In genomic region chr2:583666-584065, GRCh38 we compare ENCODE assay signal across 13 cellular contexts.
"Had no signal": no experiment of that assay in that cellular context is flagged by ENCODE, and none has a peak within 500 bp of the region (broad histone marks: within the 10 kb centered on the region; RNA-seq: fewer than 3 reads in every experiment).

No MANE protein-coding gene starts in this region.

- H3K36me3 Mint-ChIP-seq: mesothelial cell of epicardium; stimulated activated effector memory CD8-positive, alpha-beta T cell treated with anti-CD3 and anti-CD28 coated beads, Interleukin-12 subunit alpha, Interleukin-12 subunit beta, amount 100 ng/mL, for 72 hours had no signal

- DNase-seq: activated B cell treated with CpG ODN at 0.5 μM for 24 hours; activated CD4-positive, alpha-beta T cell treated with anti-CD3 and anti-CD28 coated beads, Interleukin-2, amount 10 ng/mL, durations not matched to agents 24 days and 14 days; activated CD8-positive, alpha-beta memory T cell treated with anti-CD3 and anti-CD28 coated beads for 24 hours; activated naive CD4-positive, alpha-beta T cell treated with Interleukin-2 at 50 U/mL for 16 hours; effector memory CD4-positive, alpha-beta T cell; lower lobe of right lung; small intestine; tibial artery had no signal

- H3K27ac Mint-ChIP-seq: activated B cell treated with CpG ODN at 0.5 μM for 24 hours; activated CD4-positive, alpha-beta T cell treated with anti-CD3 and anti-CD28 coated beads, Interleukin-2, amount 10 ng/mL, durations not matched to agents 24 days and 14 days; mesothelial cell of epicardium; stimulated activated effector memory CD8-positive, alpha-beta T cell treated with anti-CD3 and anti-CD28 coated beads, Interleukin-12 subunit alpha, Interleukin-12 subunit beta, amount 100 ng/mL, for 72 hours; T-helper 1 cell treated with Interleukin-12 subunit alpha and Interleukin-12 subunit beta and Interleukin-4 antibody, amounts not matched to agents 30 μg/mL and 1 μg/mL, for 36 hours had no signal

- H3K9me3 ChIP-seq: gastroesophageal sphincter, lower lobe of right lung, tibial artery had no signal

- ATAC-seq: gastroesophageal sphincter; lower lobe of right lung; stimulated activated effector memory CD8-positive, alpha-beta T cell treated with anti-CD3 and anti-CD28 coated beads, Interleukin-12 subunit alpha, Interleukin-12 subunit beta, amount 100 ng/mL, for 72 hours had no signal

- H3K4me3 Mint-ChIP-seq: activated B cell treated with CpG ODN at 0.5 μM for 24 hours; activated CD4-positive, alpha-beta T cell treated with anti-CD3 and anti-CD28 coated beads, Interleukin-2, amount 10 ng/mL, durations not matched to agents 24 days and 14 days; mesothelial cell of epicardium; stimulated activated effector memory CD8-positive, alpha-beta T cell treated with anti-CD3 and anti-CD28 coated beads, Interleukin-12 subunit alpha, Interleukin-12 subunit beta, amount 100 ng/mL, for 72 hours; T-helper 1 cell treated with Interleukin-12 subunit alpha and Interleukin-12 subunit beta and Interleukin-4 antibody, amounts not matched to agents 30 μg/mL and 1 μg/mL, for 36 hours had no signal

- H3K4me1 ChIP-seq: lower lobe of right lung, tibial artery had no signal

- H3K4me3 ChIP-seq: cardiac muscle cell, gastroesophageal sphincter, lower lobe of right lung, tibial artery had no signal

- H3K9me3 Mint-ChIP-seq: activated B cell treated with CpG ODN at 0.5 μM for 24 hours; activated CD4-positive, alpha-beta T cell treated with anti-CD3 and anti-CD28 coated beads, Interleukin-2, amount 10 ng/mL, durations not matched to agents 24 days and 14 days; mesothelial cell of epicardium; stimulated activated effector memory CD8-positive, alpha-beta T cell treated with anti-CD3 and anti-CD28 coated beads, Interleukin-12 subunit alpha, Interleukin-12 subunit beta, amount 100 ng/mL, for 72 hours; T-helper 1 cell treated with Interleukin-12 subunit alpha and Interleukin-12 subunit beta and Interleukin-4 antibody, amounts not matched to agents 30 μg/mL and 1 μg/mL, for 36 hours had no signal

- H3K36me3 ChIP-seq: cardiac muscle cell, gastroesophageal sphincter, lower lobe of right lung, tibial artery had no signal

- H3K27ac ChIP-seq: cardiac muscle cell, gastroesophageal sphincter, lower lobe of right lung, tibial artery had no signal
